In genomic region chr12:111780615-111781014, GRCh38 we compare ENCODE assay signal across 20 cellular contexts. TPM values are rescaled to one million over a fixed set of nuclear protein-coding genes. Genes with fewer than 3 reads are reported as not detected.
DNase-seq lines count a peak whose midpoint lies in the region; ATAC-seq and TF ChIP-seq lines count a peak whose summit lies in the region.
"Had no signal": no experiment of that assay in that cellular context is flagged by ENCODE, and none has a peak within 500 bp of the region (broad histone marks: within the 10 kb centered on the region; RNA-seq: fewer than 3 reads in every experiment).

No MANE protein-coding gene starts in this region.

- DNase-seq in PC-3 (peak; percentile 68), epithelial cell of esophagus (ENCODE audit: low read depth) (peak; percentile 81), mucosa of descending colon (peak; percentile 61 to 64 (median 62)), upper lobe of left lung (peak in 1 of 2 donors; percentile 78), ACHN (no peak)
- DNase-seq: activated CD4-positive, alpha-beta T cell treated with anti-CD3 and anti-CD28 coated beads for 4 hours; activated naive CD8-positive, alpha-beta T cell treated with anti-CD3 and anti-CD28 coated beads for 36 hours; EL; HCEC 1CT; heart right ventricle; immature natural killer cell; NCI-H1417; NCI-H748 treated with DMSO at 0.1 percent for 48 hours; SHP77 treated with DMSO at 0.1 percent for 48 hours; stimulated activated CD4-positive, alpha-beta T cell treated with anti-CD3 and anti-CD28 coated beads, Interleukin-1b, Interleukin-23, amount 100 ng/mL, for 48 hours; T-helper 1 cell had no signal

- no peaks in the 10 kb centered on the region for H3F3A ChIP-seq in PC-3 (ENCODE audit: low read length, unreplicated experiment)

- H3K79me2 ChIP-seq in PC-3 (ENCODE audit: low read length), result no peaks in the 10 kb centered on the region

- H3K9me3 ChIP-seq in PC-3 (ENCODE audit: low read length) (no peaks in the 10 kb centered on the region), mucosa of descending colon (no peaks in the 10 kb centered on the region), upper lobe of left lung (no peaks in the 10 kb centered on the region)

- ATAC-seq in PC-3 (peak; percentile 76), mucosa of descending colon (peak; percentile 73), upper lobe of left lung (ENCODE audit: low FRiP score in 2 of 2) (peak; percentile 15 to 79), HG03135 (IDR thresholded peaks at IDR 0.05; ENCODE audit: unreplicated experiment) (no peak), GM21529 (IDR thresholded peaks at IDR 0.05; ENCODE audit: unreplicated experiment) (no peak)
- ATAC-seq: heart right ventricle; natural killer cell treated with Interleukin-12 subunit alpha and Interleukin-12 subunit beta and Interleukin-15 and Interleukin-18, amount 100 ng/mL, for 72 hours; stimulated activated memory B cell treated with anti-CD40 and anti-IgM and Interleukin-4, amounts not matched to agents 10 μg/mL and 1 μg/mL and 100 μg/mL, for 72 hours had no signal

- H3K4me1 ChIP-seq in PC-3 (ENCODE audit: insufficient read depth, low read length) (peaks cover 10% of the 10 kb centered on the region), mucosa of descending colon (ENCODE audit: low read depth) (peaks cover 50% of the 10 kb centered on the region), upper lobe of left lung (peaks cover 41 to 75% (median 53%) of the 10 kb centered on the region in 4 donors)

- H3K9me2 ChIP-seq in PC-3 (replicated peaks; ENCODE audit: low read length), result no peaks in the 10 kb centered on the region

- 74 to 86% methylated on average over 5 of the region's 5 CpGs for WGBS in upper lobe of left lung, 2 donors

- H3K27ac ChIP-seq in PC-3 (ENCODE audit: low read length), result no peak overlapping the region
- H3K27ac ChIP-seq in upper lobe of left lung, result peak overlapping the region; percentile 43 to 98 (median 94)

- H3K27me3 ChIP-seq in PC-3 (ENCODE audit: low read length) (no peaks in the 10 kb centered on the region), upper lobe of left lung (no peaks in the 10 kb centered on the region)
- H3K27me3 ChIP-seq: heart right ventricle had no signal

- TF ChIP-seq CTCF in PC-3 (conservative IDR thresholded peaks at IDR 0.05; ENCODE audit: low read depth, low read length) (no peak), epithelial cell of esophagus (IDR thresholded peaks at IDR 0.05; ENCODE audit: insufficient read depth, low read depth, low read length, missing control alignments) (no peak), mucosa of descending colon (IDR thresholded peaks at IDR 0.05) (no peak), upper lobe of left lung (IDR thresholded peaks at IDR 0.05) (no peak)

- no peak overlapping the region for H2AFZ ChIP-seq in PC-3 (ENCODE audit: low read length)

- TF ChIP-seq EP300 in upper lobe of left lung (IDR thresholded peaks at IDR 0.05), result no peak

- H4K20me1 ChIP-seq in PC-3 (ENCODE audit: low read length), result no peaks in the 10 kb centered on the region

- TF ChIP-seq POLR2A in upper lobe of left lung (IDR thresholded peaks at IDR 0.05), result peak in 1 of 4 donors; percentile 20

- BruUV-seq in PC-3 (replicated peaks; lab: Mats Ljungman, UMichigan), result no TSS peak

- H3K36me3 ChIP-seq in PC-3 (ENCODE audit: low read depth, low read length) (no peaks in the 10 kb centered on the region), mucosa of descending colon (ENCODE audit: low read depth) (peaks cover 7% of the 10 kb centered on the region), upper lobe of left lung (peaks cover 21 to 57% (median 46%) of the 10 kb centered on the region in 4 donors)

- CTCF ChIA-PET in PC-3 (lab: Charles Lee), result no interaction called here

- no peak overlapping the region; the same call in 1 of the 2 replicates for H3K4me2 ChIP-seq in PC-3 (ENCODE audit: low read length)

- intact Hi-C loops in PC-3 (cut with micrococcal nuclease) (no loop called here), mucosa of descending colon (cut with DNase I, micrococcal nuclease) (no loop called here)

- in situ Hi-C loops in ACHN (cut with HindIII; ENCODE audit: low pct_ligation_motif_present, low pct_unique_long_range_greater_than_20kb, low sequenced_read_pairs), result no loop called here

- H3K9ac ChIP-seq in PC-3 (ENCODE audit: low read length), result no peak overlapping the region

- POLR2A ChIA-PET in PC-3 (lab: Charles Lee; ENCODE audit: unreplicated experiment), result no interaction called here

- H3K4me3 ChIP-seq in PC-3 (ENCODE audit: low read length) (no peak overlapping the region), epithelial cell of esophagus (ENCODE audit: low read length) (no peak overlapping the region), mucosa of descending colon (no peak overlapping the region), upper lobe of left lung (no peak overlapping the region)
- H3K4me3 ChIP-seq: heart right ventricle had no signal

RNA-seq across cellular contexts. Expression of gene ALDH2, which starts 13.9 kb away (rescaled TPM):
- total RNA-seq in PC-3 (2014; rRNA removed) (0.35 and 2.0 TPM in 2 replicates), mucosa of descending colon (100 to 1,000 TPM; 293 to 382 (median 304) TPM), upper lobe of left lung (100 to 1,000 TPM; 138 to 573 (median 265) TPM)
- total RNA-seq: natural killer cell treated with Interleukin-12 subunit alpha and Interleukin-12 subunit beta and Interleukin-15 and Interleukin-18, amount 100 ng/mL, for 72 hours had no signal

Comparison
In these comparisons a context has a peak if more than half of its experiments do, and no peak if none do; other contexts are left out.
1. ATAC-seq: peak in PC-3 (single experiment), mucosa of descending colon (single experiment) and upper lobe of left lung (2 of 2); none in HG03135 (single experiment) and GM21529 (single experiment).
2. RNA of gene ALDH2, which starts 13.9 kb away (total RNA-seq): 293 to 382 TPM in mucosa of descending colon and 138 to 573 TPM in upper lobe of left lung; 0.35 to 2.0 TPM in PC-3; every median in the first group is over 10 times any median in the second.